ENCODE assay signal across 1 cellular context in genomic region chr9:19408693-19409405, GRCh38.
TF ChIP-seq lines count a peak whose summit lies in the region.

TSS of gene ACER2 (plus strand) at chr9:19409009. CDS start at chr9:19409085, 76 bp downstream.

TF ChIP-seq in HepG2, 621 proteins besides CTCF, POLR2A, EP300 and RAD21 (continued from another document and continues in another):
- TF ChIP-seq, protein P1, sequence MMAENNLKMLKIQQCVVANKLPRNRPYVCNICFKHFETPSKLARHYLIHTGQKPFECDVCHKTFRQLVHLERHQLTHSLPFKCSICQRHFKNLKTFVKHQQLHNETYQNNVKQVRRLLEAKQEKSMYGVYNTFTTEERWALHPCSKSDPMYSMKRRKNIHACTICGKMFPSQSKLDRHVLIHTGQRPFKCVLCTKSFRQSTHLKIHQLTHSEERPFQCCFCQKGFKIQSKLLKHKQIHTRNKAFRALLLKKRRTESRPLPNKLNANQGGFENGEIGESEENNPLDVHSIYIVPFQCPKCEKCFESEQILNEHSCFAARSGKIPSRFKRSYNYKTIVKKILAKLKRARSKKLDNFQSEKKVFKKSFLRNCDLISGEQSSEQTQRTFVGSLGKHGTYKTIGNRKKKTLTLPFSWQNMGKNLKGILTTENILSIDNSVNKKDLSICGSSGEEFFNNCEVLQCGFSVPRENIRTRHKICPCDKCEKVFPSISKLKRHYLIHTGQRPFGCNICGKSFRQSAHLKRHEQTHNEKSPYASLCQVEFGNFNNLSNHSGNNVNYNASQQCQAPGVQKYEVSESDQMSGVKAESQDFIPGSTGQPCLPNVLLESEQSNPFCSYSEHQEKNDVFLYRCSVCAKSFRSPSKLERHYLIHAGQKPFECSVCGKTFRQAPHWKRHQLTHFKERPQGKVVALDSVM (CRISPR knock-in tag; IDR thresholded peaks at IDR 0.05), result peak; percentile 69; the same call in 1 of the 2 replicates
- TF ChIP-seq ZSCAN31 (CRISPR knock-in tag; IDR thresholded peaks at IDR 0.05; ENCODE audit: low read depth) (peak; percentile 39; the same call in 1 of the 2 replicates), ZNF263 (CRISPR knock-in tag; IDR thresholded peaks at IDR 0.05) (0 out of 2 replicates have a peak, but pooled peaks have one; percentile 39), RXRB (CRISPR knock-in tag; IDR thresholded peaks at IDR 0.05; ENCODE audit: borderline replicate concordance) (peak; percentile 49; the same call in 1 of the 2 replicates), ZSCAN20 (CRISPR knock-in tag; IDR thresholded peaks at IDR 0.05; ENCODE audit: borderline replicate concordance) (peak; percentile 78; the same call in 1 of the 2 replicates), CC2D1A (CRISPR knock-in tag; IDR thresholded peaks at IDR 0.05) (no peak), ELF4 (CRISPR knock-in tag; IDR thresholded peaks at IDR 0.05; ENCODE audit: borderline replicate concordance) (0 out of 2 replicates have a peak, but pooled peaks have one; percentile 19), RBM39 (IDR thresholded peaks at IDR 0.05; ENCODE audit: low read depth, low read length, poor library complexity, severe bottlenecking) (peak; percentile 61), SALL2 (CRISPR knock-in tag; IDR thresholded peaks at IDR 0.05) (peak; percentile 93), IRX3 (CRISPR knock-in tag; IDR thresholded peaks at IDR 0.05; ENCODE audit: borderline replicate concordance, low read depth) (peak; percentile 54; the same call in 1 of the 2 replicates), ATM (IDR thresholded peaks at IDR 0.05; ENCODE audit: borderline replicate concordance) (no peak), PCBP1 (IDR thresholded peaks at IDR 0.05; ENCODE audit: borderline replicate concordance, low read depth, low read length) (no peak), ZNF768 (CRISPR knock-in tag; IDR thresholded peaks at IDR 0.05) (peak; percentile 64; the same call in 1 of the 2 replicates), FOXA3 (CRISPR knock-in tag; IDR thresholded peaks at IDR 0.05) (peak; percentile 14; the same call in 1 of the 2 replicates), ISX (CRISPR knock-in tag; conservative IDR thresholded peaks at IDR 0.05) (no peak), NCOA2 (CRISPR knock-in tag; IDR thresholded peaks at IDR 0.05) (peak; percentile 41), ZNF776 (CRISPR knock-in tag; IDR thresholded peaks at IDR 0.05) (no peak; the same call in 1 of the 2 replicates), GZF1 (CRISPR knock-in tag; IDR thresholded peaks at IDR 0.05) (no peak), ZNF235 (CRISPR knock-in tag; IDR thresholded peaks at IDR 0.05; ENCODE audit: borderline replicate concordance) (peak; percentile 3; the same call in 1 of the 2 replicates), CENPBD1 (CRISPR knock-in tag; IDR thresholded peaks at IDR 0.05; ENCODE audit: borderline replicate concordance, low read depth) (no peak), SKIL (CRISPR knock-in tag; IDR thresholded peaks at IDR 0.05; ENCODE audit: borderline replicate concordance) (peak; percentile 55; the same call in 1 of the 2 replicates), ARNT2 (CRISPR knock-in tag; IDR thresholded peaks at IDR 0.05; ENCODE audit: low read depth) (peak; percentile 84; the same call in 1 of the 2 replicates), REL (CRISPR knock-in tag; conservative IDR thresholded peaks at IDR 0.05) (no peak; the same call in 1 of the 2 replicates), ZNF552 (CRISPR knock-in tag; IDR thresholded peaks at IDR 0.05; ENCODE audit: borderline replicate concordance) (no peak), RCOR2 (CRISPR knock-in tag; IDR thresholded peaks at IDR 0.05) (0 out of 2 replicates have a peak, but pooled peaks have one; percentile 15), ZBTB2 (CRISPR knock-in tag; IDR thresholded peaks at IDR 0.05; ENCODE audit: low read depth) (peak; percentile 52; the same call in 1 of the 2 replicates), CBFB (CRISPR knock-in tag; IDR thresholded peaks at IDR 0.05) (peak; percentile 67; the same call in 1 of the 2 replicates), RXRA (CRISPR knock-in tag; IDR thresholded peaks at IDR 0.05) (peak; percentile 39; the same call in 1 of the 2 replicates), PATZ1 (CRISPR knock-in tag; IDR thresholded peaks at IDR 0.05) (peak; percentile 84), SRY (CRISPR knock-in tag; IDR thresholded peaks at IDR 0.05) (no peak), SP1 (IDR thresholded peaks at IDR 0.05) (no peak), SP1 (CRISPR knock-in tag; IDR thresholded peaks at IDR 0.05) (peak; percentile 96), JUN (CRISPR knock-in tag; IDR thresholded peaks at IDR 0.05) (no peak), IRF2 (CRISPR knock-in tag; IDR thresholded peaks at IDR 0.05) (peak; percentile 72; the same call in 1 of the 2 replicates), ZFAT (CRISPR knock-in tag; conservative IDR thresholded peaks at IDR 0.05) (0 out of 2 replicates have a peak, but pooled peaks have one; percentile 40), TOPORS (CRISPR knock-in tag; IDR thresholded peaks at IDR 0.05) (0 out of 2 replicates have a peak, but pooled peaks have one; percentile 73), SNAPC5 (CRISPR knock-in tag; IDR thresholded peaks at IDR 0.05; ENCODE audit: borderline replicate concordance) (no peak), ZNF225 (CRISPR knock-in tag; IDR thresholded peaks at IDR 0.05) (peak; percentile 12; the same call in 1 of the 2 replicates), ZFY (CRISPR knock-in tag; IDR thresholded peaks at IDR 0.05) (peak; percentile 57), PCBP2 (optimal IDR thresholded peaks at IDR 0.05; ENCODE audit: low read depth, low read length, poor library complexity, severe bottlenecking) (no peak), ZFP90 (CRISPR knock-in tag; IDR thresholded peaks at IDR 0.05; ENCODE audit: borderline replicate concordance) (peak; percentile 95), ZNF143 (CRISPR knock-in tag; IDR thresholded peaks at IDR 0.05) (peak; percentile 46; the same call in 1 of the 2 replicates), ZNF160 (CRISPR knock-in tag; IDR thresholded peaks at IDR 0.05) (0 out of 2 replicates have a peak, but pooled peaks have one; percentile 59), MZF1 (CRISPR knock-in tag; IDR thresholded peaks at IDR 0.05; ENCODE audit: borderline replicate concordance) (no peak), KMT2B (CRISPR knock-in tag; IDR thresholded peaks at IDR 0.05) (peak; percentile 69), GATAD2A (CRISPR knock-in tag; IDR thresholded peaks at IDR 0.05) (0 out of 2 replicates have a peak, but pooled peaks have one; percentile 29)
- TF ChIP-seq, protein P2, sequence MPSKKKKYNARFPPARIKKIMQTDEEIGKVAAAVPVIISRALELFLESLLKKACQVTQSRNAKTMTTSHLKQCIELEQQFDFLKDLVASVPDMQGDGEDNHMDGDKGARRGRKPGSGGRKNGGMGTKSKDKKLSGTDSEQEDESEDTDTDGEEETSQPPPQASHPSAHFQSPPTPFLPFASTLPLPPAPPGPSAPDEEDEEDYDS (CRISPR knock-in tag; IDR thresholded peaks at IDR 0.05), result peak; percentile 98
- TF ChIP-seq, protein P3, sequence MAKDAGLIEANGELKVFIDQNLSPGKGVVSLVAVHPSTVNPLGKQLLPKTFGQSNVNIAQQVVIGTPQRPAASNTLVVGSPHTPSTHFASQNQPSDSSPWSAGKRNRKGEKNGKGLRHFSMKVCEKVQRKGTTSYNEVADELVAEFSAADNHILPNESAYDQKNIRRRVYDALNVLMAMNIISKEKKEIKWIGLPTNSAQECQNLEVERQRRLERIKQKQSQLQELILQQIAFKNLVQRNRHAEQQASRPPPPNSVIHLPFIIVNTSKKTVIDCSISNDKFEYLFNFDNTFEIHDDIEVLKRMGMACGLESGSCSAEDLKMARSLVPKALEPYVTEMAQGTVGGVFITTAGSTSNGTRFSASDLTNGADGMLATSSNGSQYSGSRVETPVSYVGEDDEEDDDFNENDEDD (CRISPR knock-in tag; IDR thresholded peaks at IDR 0.05; ENCODE audit: borderline replicate concordance), result peak; percentile 76; the same call in 1 of the 2 replicates
- TF ChIP-seq, protein P4, sequence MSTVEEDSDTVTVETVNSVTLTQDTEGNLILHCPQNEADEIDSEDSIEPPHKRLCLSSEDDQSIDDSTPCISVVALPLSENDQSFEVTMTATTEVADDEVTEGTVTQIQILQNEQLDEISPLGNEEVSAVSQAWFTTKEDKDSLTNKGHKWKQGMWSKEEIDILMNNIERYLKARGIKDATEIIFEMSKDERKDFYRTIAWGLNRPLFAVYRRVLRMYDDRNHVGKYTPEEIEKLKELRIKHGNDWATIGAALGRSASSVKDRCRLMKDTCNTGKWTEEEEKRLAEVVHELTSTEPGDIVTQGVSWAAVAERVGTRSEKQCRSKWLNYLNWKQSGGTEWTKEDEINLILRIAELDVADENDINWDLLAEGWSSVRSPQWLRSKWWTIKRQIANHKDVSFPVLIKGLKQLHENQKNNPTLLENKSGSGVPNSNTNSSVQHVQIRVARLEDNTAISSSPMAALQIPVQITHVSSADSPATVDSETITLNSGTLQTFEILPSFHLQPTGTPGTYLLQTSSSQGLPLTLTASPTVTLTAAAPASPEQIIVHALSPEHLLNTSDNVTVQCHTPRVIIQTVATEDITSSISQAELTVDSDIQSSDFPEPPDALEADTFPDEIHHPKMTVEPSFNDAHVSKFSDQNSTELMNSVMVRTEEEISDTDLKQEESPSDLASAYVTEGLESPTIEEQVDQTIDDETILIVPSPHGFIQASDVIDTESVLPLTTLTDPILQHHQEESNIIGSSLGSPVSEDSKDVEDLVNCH (CRISPR knock-in tag; IDR thresholded peaks at IDR 0.05), result 0 out of 2 replicates have a peak, but pooled peaks have one; percentile 6
- TF ChIP-seq, protein P5, sequence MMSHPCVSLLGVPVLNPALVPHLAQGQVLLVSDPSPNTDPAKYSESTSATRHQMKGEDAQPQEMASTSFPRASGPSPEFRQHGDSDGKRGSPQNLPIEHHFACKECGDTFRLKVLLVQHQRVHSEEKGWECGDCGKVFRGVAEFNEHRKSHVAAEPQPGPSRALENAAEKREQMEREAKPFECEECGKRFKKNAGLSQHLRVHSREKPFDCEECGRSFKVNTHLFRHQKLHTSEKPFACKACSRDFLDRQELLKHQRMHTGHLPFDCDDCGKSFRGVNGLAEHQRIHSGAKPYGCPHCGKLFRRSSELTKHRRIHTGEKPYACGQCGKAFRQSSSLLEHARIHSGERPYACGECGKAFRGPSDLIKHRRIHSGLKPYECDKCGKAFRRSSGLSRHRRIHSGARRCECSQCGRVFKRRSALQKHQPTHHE (CRISPR knock-in tag; IDR thresholded peaks at IDR 0.05; ENCODE audit: borderline replicate concordance), result peak; percentile 60; the same call in 1 of the 2 replicates
